8 cellular contexts compared by ENCODE assay signal in the genomic region with DNA sequence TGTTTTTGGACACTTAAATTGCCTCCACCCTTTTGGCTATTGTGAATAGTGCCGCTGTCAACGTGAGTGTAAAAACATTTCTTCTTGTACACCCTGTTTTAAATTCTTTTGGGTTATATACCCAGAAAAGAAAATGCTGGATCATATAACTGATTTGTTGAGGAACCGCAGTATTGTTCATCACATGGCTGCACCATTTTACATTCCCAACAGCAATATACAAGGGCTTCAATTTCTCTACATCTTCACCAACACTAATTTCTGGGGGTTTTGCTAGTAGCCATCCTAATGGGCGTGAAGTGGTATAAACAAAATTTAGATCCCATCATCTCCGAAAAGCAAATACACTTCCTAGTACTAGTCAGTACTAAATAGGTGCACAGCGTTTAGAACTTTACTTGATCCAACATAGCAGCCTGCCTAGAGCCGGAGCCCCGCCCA. TPM values are rescaled to one million over a fixed set of nuclear protein-coding genes. Genes with fewer than 3 reads are reported as not detected.
A peak's percentile ranks its signal among the peaks of the same experiment; 100 is the strongest.
DNase-seq lines count a peak whose midpoint lies in the region; TF ChIP-seq lines count a peak whose summit lies in the region.

No MANE protein-coding gene starts in this region.

- 21 to 25% methylated on average over 8 of the region's 8 CpGs for WGBS in thyroid gland, 2 donors

- no peaks in the 10 kb centered on the region for H3K27me3 Mint-ChIP-seq in activated T-cell treated with anti-CD3 and anti-CD28 coated beads, Interleukin-2, amount 50 U/mL, for 24 hours
- H3K27me3 Mint-ChIP-seq in activated naive CD8-positive, alpha-beta T cell treated with anti-CD3 and anti-CD28 coated beads for 36 hours = no peaks in the 10 kb centered on the region

- peak overlapping the region; percentile 85 for H3K27ac Mint-ChIP-seq in activated T-cell treated with anti-CD3 and anti-CD28 coated beads, Interleukin-2, amount 50 U/mL, for 24 hours
- H3K27ac Mint-ChIP-seq in activated naive CD8-positive, alpha-beta T cell treated with anti-CD3 and anti-CD28 coated beads for 36 hours = peak overlapping the region; percentile 77

- intact Hi-C loops in thyroid gland (cut with DNase I) = no loop called here

- peak overlapping the region; percentile 84 for H3K4me3 Mint-ChIP-seq in activated T-cell treated with anti-CD3 and anti-CD28 coated beads, Interleukin-2, amount 50 U/mL, for 24 hours
- peak overlapping the region; percentile 85 for H3K4me3 Mint-ChIP-seq in activated naive CD8-positive, alpha-beta T cell treated with anti-CD3 and anti-CD28 coated beads for 36 hours

- H3K4me3 ChIP-seq in thyroid gland (replicated peaks in 1 of 3) = peak overlapping the region; percentile 61 to 72 (median 70)

- no peak for TF ChIP-seq CTCF in thyroid gland (IDR thresholded peaks at IDR 0.05)

- TF ChIP-seq POLR2A in thyroid gland (IDR thresholded peaks at IDR 0.05) = no peak

- H3K9me3 Mint-ChIP-seq in activated T-cell treated with anti-CD3 and anti-CD28 coated beads, Interleukin-2, amount 50 U/mL, for 24 hours = no peaks in the 10 kb centered on the region
- H3K9me3 Mint-ChIP-seq in activated naive CD8-positive, alpha-beta T cell treated with anti-CD3 and anti-CD28 coated beads for 36 hours = no peaks in the 10 kb centered on the region

- peaks cover 4 to 14% of the 10 kb centered on the region in 2 donors for H3K4me1 ChIP-seq in thyroid gland

- peaks cover 17 to 21% of the 10 kb centered on the region in 2 donors for H3K36me3 ChIP-seq in thyroid gland

- H3K27me3 ChIP-seq in layer of hippocampus (ENCODE audit: control insufficient read depth, insufficient read depth, low read length) = no peaks in the 10 kb centered on the region
- no peaks in the 10 kb centered on the region for H3K27me3 ChIP-seq in thyroid gland

- H3K27ac ChIP-seq in layer of hippocampus (ENCODE audit: low read depth, low read length) (peak overlapping the region; percentile 97), thyroid gland (peak overlapping the region; percentile 76 to 89 (median 80))

- H3K4me1 Mint-ChIP-seq in activated T-cell treated with anti-CD3 and anti-CD28 coated beads, Interleukin-2, amount 50 U/mL, for 24 hours (ENCODE audit: low read depth) = peaks cover 27% of the 10 kb centered on the region
- H3K4me1 Mint-ChIP-seq in activated naive CD8-positive, alpha-beta T cell treated with anti-CD3 and anti-CD28 coated beads for 36 hours = peaks cover 25% of the 10 kb centered on the region

- H3K36me3 Mint-ChIP-seq in activated T-cell treated with anti-CD3 and anti-CD28 coated beads, Interleukin-2, amount 50 U/mL, for 24 hours (ENCODE audit: low read depth) = peaks cover 24% of the 10 kb centered on the region
- H3K36me3 Mint-ChIP-seq in activated naive CD8-positive, alpha-beta T cell treated with anti-CD3 and anti-CD28 coated beads for 36 hours = peaks cover under 1% of the 10 kb centered on the region

- DNase-seq in activated T-cell treated with anti-CD3 and anti-CD28 coated beads, Interleukin-2, amount 50 U/mL, for 24 hours = no peak
- no peak for DNase-seq in activated T-cell treated with anti-CD3 and anti-CD28 coated beads, Interleukin-2, amount 50 U/mL, for 48 hours
- DNase-seq in activated naive CD8-positive, alpha-beta T cell treated with anti-CD3 and anti-CD28 coated beads for 36 hours = no peak
- DNase-seq in thyroid gland (no peak), AG08396 (ENCODE audit: low spot score) (no peak), globus pallidus (ENCODE audit: low spot score) (no peak)
- no peak for DNase-seq in activated CD4-positive, CD25-positive, alpha-beta regulatory T cell treated with anti-CD3 and anti-CD28 coated beads, Interleukin-2, amount 50 U/mL, for 72 hours

- no peaks in the 10 kb centered on the region for H3K9me3 ChIP-seq in thyroid gland

RNA-seq across cellular contexts. Expression of a gene that starts 0.6 kb away (rescaled TPM):
- 10 to 100 TPM in 1 of 2 experiments, 1 to 10 TPM in 1; 9.3 to 11.2 TPM for total RNA-seq in activated naive CD8-positive, alpha-beta T cell treated with anti-CD3 and anti-CD28 coated beads for 36 hours
- 10 to 100 TPM in 2 of 4 donors, 1 to 10 TPM in 2; 8.6 to 17.5 (median 11.9) TPM for total RNA-seq in thyroid gland

RNA-seq across cellular contexts. Expression of a gene that starts 39.4 kb away (rescaled TPM):
- 1 to 10 TPM; 1.8 to 2.0 TPM for total RNA-seq in activated naive CD8-positive, alpha-beta T cell treated with anti-CD3 and anti-CD28 coated beads for 36 hours
- 10 to 100 TPM; 16.3 to 72.5 (median 34.5) TPM for total RNA-seq in thyroid gland

RNA-seq across cellular contexts. Expression of a gene that starts 49.6 kb away (rescaled TPM):
- total RNA-seq in activated naive CD8-positive, alpha-beta T cell treated with anti-CD3 and anti-CD28 coated beads for 36 hours = 10 to 100 TPM; 13.8 to 15.5 TPM
- 10 to 100 TPM; 26.2 to 33.5 (median 29.0) TPM for total RNA-seq in thyroid gland

Comparison
In these comparisons a context has a peak if more than half of its experiments do, and no peak if none do; other contexts are left out.
1. RNA of a gene that starts 39.4 kb away (total RNA-seq): 16.3 to 72.5 TPM in thyroid gland; 1.8 to 2.0 TPM in activated naive CD8-positive, alpha-beta T cell treated with anti-CD3 and anti-CD28 coated beads for 36 hours; every median in the first group is over 4 times any median in the second.